14 cellular contexts compared by ENCODE assay signal in genomic region chr9:128114326-128115186, GRCh38. TPM values are rescaled to one million over a fixed set of nuclear protein-coding genes. Genes with fewer than 3 reads are reported as not detected.
DNase-seq lines count a peak whose midpoint lies in the region; ATAC-seq, FAIRE-seq and TF ChIP-seq lines count a peak whose summit lies in the region.
"Had no signal": no experiment of that assay in that cellular context is flagged by ENCODE, and none has a peak within 500 bp of the region (broad histone marks: within the 10 kb centered on the region; RNA-seq: fewer than 3 reads in every experiment).

No MANE protein-coding gene starts in this region.

- no peaks in the 10 kb centered on the region; the same call in 2 of the 3 replicates for H3K79me2 ChIP-seq in K562 (ENCODE audit: control insufficient read depth, insufficient read depth, low read length)

- CTCF ChIA-PET in K562 (lab: Yijun Ruan, JAX; ENCODE audit: low intra/inter-chr PET ratio) = no interaction called here

- no peak overlapping the region for H3K4me3 ChIP-seq in K562
- peak overlapping the region; percentile 75 to 84 for H3K4me3 ChIP-seq in mucosa of rectum (ENCODE audit: low read length in 2 of 2)
- H3K4me3 ChIP-seq: cardiac muscle cell had no signal

- H2AFZ ChIP-seq in K562 (ENCODE audit: low read depth, low read length) = peak overlapping the region; percentile 33

- peak overlapping the region; percentile 58 to 85 for H3K9ac ChIP-seq in K562 (ENCODE audit: insufficient read depth in 1 of 2, low read depth in 2 of 2, low read length in 2 of 2)
- H3K9ac ChIP-seq in mucosa of rectum (ENCODE audit: low read depth in 1 of 2, low read length in 2 of 2) = peak overlapping the region; percentile 94 to 96

- POLR2A ChIA-PET in K562 (lab: Yijun Ruan, JAX) = interaction anchor here (0.6 to 2.2 kb wide), 12 partner anchors 8 to 679 kb away, joined by 3 to 14 read pairs (median 4); no protein-coding TSS in a partner anchor

- TF ChIP-seq EP300 in K562 (IDR thresholded peaks at IDR 0.05; ENCODE audit: low read length) = no peak

- ATAC-seq in K562 (no peak), GM19467 (IDR thresholded peaks at IDR 0.05; ENCODE audit: unreplicated experiment) (no peak)
- ATAC-seq: activated CD8-positive, alpha-beta T cell treated with anti-CD3 and anti-CD28 coated beads, Interleukin-2, amount 10 ng/mL, durations not matched to agents 7 days and 5 days had no signal

- peak overlapping the region; percentile 30; the same call in 1 of the 2 replicates for H3K4me2 ChIP-seq in K562 (ENCODE audit: insufficient read depth, low read length)

- in situ Hi-C loops in K562 (cut with MboI) = loop anchor here (5.0 kb wide), 1 partner anchor 177 kb away; the partner anchor contains the start of gene DPM2

- no peaks in the 10 kb centered on the region for H4K20me1 ChIP-seq in K562 (replicated peaks; ENCODE audit: control insufficient read depth, insufficient read depth, low read length)

- peaks cover 0 to 6% (median 3%) of the 10 kb centered on the region in 3 donors for H3K27me3 Mint-ChIP-seq in CD14-positive monocyte (ENCODE audit: low read depth in 3 of 3)
- peaks cover 3% of the 10 kb centered on the region for H3K27me3 Mint-ChIP-seq in progenitor cell of endocrine pancreas

- TF ChIP-seq CTCF in CD14-positive monocyte (IDR thresholded peaks at IDR 0.05) (no peak), K562 (IDR thresholded peaks at IDR 0.05 in 2 of 3, conservative IDR thresholded peaks at IDR 0.05 in 1 of 3; ENCODE audit: insufficient read depth in 2 of 3, low read depth in 1 of 3, low read length in 3 of 3) (no peak), progenitor cell of endocrine pancreas (IDR thresholded peaks at IDR 0.05; ENCODE audit: unreplicated experiment) (no peak)

- H3K27me3 ChIP-seq in K562 (ENCODE audit: control insufficient read depth in 2 of 2, insufficient read depth in 2 of 2, low read length in 2 of 2) (no peaks in the 10 kb centered on the region), mucosa of rectum (ENCODE audit: control insufficient read depth in 2 of 2, insufficient read depth in 2 of 2, low read length in 2 of 2) (no peaks in the 10 kb centered on the region)
- H3K27me3 ChIP-seq: cardiac muscle cell had no signal

- TF ChIP-seq RAD21 in K562 (CRISPR knock-in tag; conservative IDR thresholded peaks at IDR 0.05 in 1 of 2, IDR thresholded peaks at IDR 0.05 in 1 of 2) = no peak

- 91% methylated on average over 29 of the region's 29 CpGs for WGBS in K562 (ENCODE audit: insufficient coverage, low coverage, missing lambda C conversion rate)

- H3K9me1 ChIP-seq in K562 (ENCODE audit: control insufficient read depth, insufficient read depth, low read length) = no peaks in the 10 kb centered on the region

- H3K4me3 Mint-ChIP-seq in CD14-positive monocyte = no peak overlapping the region
- no peak overlapping the region for H3K4me3 Mint-ChIP-seq in progenitor cell of endocrine pancreas (ENCODE audit: low read depth)
- H3K4me3 Mint-ChIP-seq: activated CD8-positive, alpha-beta T cell treated with anti-CD3 and anti-CD28 coated beads, Interleukin-2, amount 10 ng/mL, durations not matched to agents 7 days and 5 days; activated naive CD4-positive, alpha-beta T cell treated with anti-CD3 and anti-CD28 coated beads for 36 hours; T-helper 2 cell treated with Interferon-gamma antibody and Interleukin-4, amounts not matched to agents 5 μg/mL and 100 μg/mL, for 36 hours had no signal

- H3K27ac Mint-ChIP-seq in CD14-positive monocyte = peak overlapping the region in 3 of 7 donors; percentile 5 to 72 (median 30)
- H3K27ac Mint-ChIP-seq in progenitor cell of endocrine pancreas = no peak overlapping the region
- H3K27ac Mint-ChIP-seq: activated CD8-positive, alpha-beta T cell treated with anti-CD3 and anti-CD28 coated beads, Interleukin-2, amount 10 ng/mL, durations not matched to agents 7 days and 5 days; activated naive CD4-positive, alpha-beta T cell treated with anti-CD3 and anti-CD28 coated beads for 36 hours; T-helper 2 cell treated with Interferon-gamma antibody and Interleukin-4, amounts not matched to agents 5 μg/mL and 100 μg/mL, for 36 hours had no signal

- FAIRE-seq in K562 (lab: Jason Lieb, UNC) = no peak
- FAIRE-seq: RCC 7860 had no signal

- H3K4me1 ChIP-seq in K562 (replicated peaks in 1 of 2; ENCODE audit: control insufficient read depth in 2 of 2, insufficient read depth in 2 of 2, low read length in 2 of 2) (peaks cover 29 to 59% of the 10 kb centered on the region in 2 experiments; a peak in 4 of 5 replicates), mucosa of rectum (ENCODE audit: control insufficient read depth in 2 of 2, insufficient read depth in 2 of 2, low read length in 2 of 2) (peaks cover 31 to 59% of the 10 kb centered on the region in 2 donors)

- no peaks in the 10 kb centered on the region; the same call in 1 of the 2 replicates for H3K9me3 ChIP-seq in K562 (replicated peaks; ENCODE audit: control insufficient read depth, insufficient read depth, low read depth, low read length)
- H3K9me3 ChIP-seq in mucosa of rectum (ENCODE audit: control insufficient read depth in 2 of 2, low read length in 2 of 2) = no peaks in the 10 kb centered on the region

- intact Hi-C loops in CD14-positive monocyte (cut with micrococcal nuclease) (loop anchor here in 1 of 2 donors (5.0 kb wide), 1 partner anchor 172 kb away; no protein-coding TSS in a partner anchor), K562 (cut with micrococcal nuclease) (loop anchor here (5.0 kb wide), 3 partner anchors 32 to 77 kb away; partner anchors contain the start of genes NAIF1 and SLC25A25)

- peaks cover 0 to 2% (median 0%) of the 10 kb centered on the region in 7 donors for H3K9me3 Mint-ChIP-seq in CD14-positive monocyte
- H3K9me3 Mint-ChIP-seq in progenitor cell of endocrine pancreas (ENCODE audit: low read depth) = no peaks in the 10 kb centered on the region
- H3K9me3 Mint-ChIP-seq: activated naive CD4-positive, alpha-beta T cell treated with anti-CD3 and anti-CD28 coated beads for 36 hours; T-helper 2 cell treated with Interferon-gamma antibody and Interleukin-4, amounts not matched to agents 5 μg/mL and 100 μg/mL, for 36 hours had no signal

- H3K36me3 Mint-ChIP-seq in CD14-positive monocyte (peaks cover 12 to 19% of the 10 kb centered on the region in 2 donors), progenitor cell of endocrine pancreas (ENCODE audit: insufficient read depth) (peaks cover 3% of the 10 kb centered on the region)

- H3K36me3 ChIP-seq in K562 (ENCODE audit: control insufficient read depth, insufficient read depth, low read length) (peaks cover 34% of the 10 kb centered on the region; the same call in 2 of the 3 replicates), mucosa of rectum (ENCODE audit: control insufficient read depth in 2 of 2, insufficient read depth in 2 of 2, low read length in 2 of 2) (peaks cover 2 to 9% of the 10 kb centered on the region in 2 donors)
- H3K36me3 ChIP-seq: cardiac muscle cell had no signal

- DNase-seq in CD14-positive monocyte (ENCODE audit: low spot score) (peak; percentile 34), K562 (ENCODE audit: extremely low read depth in 1 of 4, low spot score in 3 of 4) (no peak), progenitor cell of endocrine pancreas (ENCODE audit: low spot score, unreplicated experiment) (no peak)
- no peak for DNase-seq in stimulated activated CD4-positive, alpha-beta T cell treated with anti-CD3 and anti-CD28 coated beads, Interleukin-4, amount 100 ng/mL, for 1 hour
- DNase-seq: activated CD8-positive, alpha-beta T cell treated with anti-CD3 and anti-CD28 coated beads, Interleukin-2, amount 10 ng/mL, durations not matched to agents 7 days and 5 days; activated naive CD4-positive, alpha-beta T cell treated with anti-CD3 and anti-CD28 coated beads for 36 hours; MV-4-11 had no signal

- H3K4me1 Mint-ChIP-seq in CD14-positive monocyte = peaks cover 15% of the 10 kb centered on the region
- H3K4me1 Mint-ChIP-seq in progenitor cell of endocrine pancreas (ENCODE audit: low read depth) = peaks cover 2% of the 10 kb centered on the region

- no TSS peak for BruUV-seq in K562 (replicated peaks; lab: Mats Ljungman, UMichigan)

- H3K27ac ChIP-seq in K562 (ENCODE audit: extremely low read depth, low read depth, low read length) (peak overlapping the region; percentile 76), mucosa of rectum (ENCODE audit: low read depth in 2 of 2, low read length in 2 of 2) (peak overlapping the region; percentile 98)
- H3K27ac ChIP-seq: cardiac muscle cell had no signal

- TF ChIP-seq POLR2A in K562 (conservative IDR thresholded peaks at IDR 0.05) = no peak

RNA-seq across cellular contexts. Expression of gene PTGES2, which starts 13.0 kb away (rescaled TPM):
- polyA plus RNA-seq in CD14-positive monocyte (10 to 100 TPM; 42.0 to 49.4 TPM), K562 (2011; rRNA removed) (90.1 and 106 TPM in 2 replicates), K562 (2014; fragmentation: Illumina TruSeq; extraction: Trizol) (89.2 and 128 TPM in 2 replicates), K562 (2014; fragmentation: Nextera tagmentation; extraction: Ambion mirVana) (1 to 10 TPM; 2.4 to 6.2 TPM), K562 (2014; rRNA removed) (128 and 149 TPM in 2 replicates)
- total RNA-seq in K562 (2011; cell fraction: chromatin; rRNA removed; ENCODE audit: low replicate concordance) = 91.2 and 285 TPM in 2 replicates
- total RNA-seq in K562 (2011; cell fraction: nucleolus; rRNA removed) = 223 and 287 TPM in 2 replicates
- total RNA-seq in K562 (2011; cell fraction: nucleoplasm; rRNA removed) = 132 and 134 TPM in 2 replicates
- total RNA-seq in K562 (2014; rRNA removed) (196 and 257 TPM in 2 replicates), K562 (2014; rRNA removed; fragmentation: Illumina TruSeq; extraction: Trizol) (34.3 and 50.3 TPM in 2 replicates), K562 (2015; rRNA removed; fragmentation: Illumina TruSeq; extraction: Trizol) (98.9 and 102 TPM in 2 replicates), K562 (2021) (135 and 137 TPM in 2 replicates), progenitor cell of endocrine pancreas (60.4 and 61.5 TPM in 2 replicates)
- polyA plus RNA-seq in K562 (2011; cell fraction: cytosol; rRNA removed) = 92.2 and 177 TPM in 2 replicates
- polyA plus RNA-seq in K562 (2011; cell fraction: nucleus; rRNA removed) = 244 and 370 TPM in 2 replicates
- polyA plus RNA-seq in K562 (2012) = 94.0 and 96.2 TPM in 2 replicates
- 49.5 and 74.8 TPM in 2 replicates for polyA minus RNA-seq in K562 (2011; rRNA and poly(A)+ RNA removed)
- polyA minus RNA-seq in K562 (2011; cell fraction: cytosol; rRNA and poly(A)+ RNA removed) = 57.2 and 75.5 TPM in 2 replicates
- 73.1 and 77.3 TPM in 2 replicates for polyA minus RNA-seq in K562 (2011; cell fraction: nucleus; rRNA and poly(A)+ RNA removed)

RNA-seq across cellular contexts. Expression of gene LCN2, which starts 34.7 kb away (rescaled TPM):
- polyA plus RNA-seq in CD14-positive monocyte (under 1 TPM in 1 of 2 donors, not detected in 1; 0.83 TPM), K562 (2011; rRNA removed) (0.60 and 1.2 TPM in 2 replicates), K562 (2014; fragmentation: Illumina TruSeq; extraction: Trizol) (0.22 and 1.0 TPM in 2 replicates), K562 (2014; fragmentation: Nextera tagmentation; extraction: Ambion mirVana) (under 1 TPM; 0.10 to 0.11 TPM), K562 (2014; rRNA removed) (0.21 and 0.65 TPM in 2 replicates)
- total RNA-seq in K562 (2011; cell fraction: chromatin; rRNA removed; ENCODE audit: low replicate concordance) = 0.58 and 2.0 TPM in 2 replicates
- 1.1 and 1.3 TPM in 2 replicates for total RNA-seq in K562 (2011; cell fraction: nucleolus; rRNA removed)
- total RNA-seq in K562 (2011; cell fraction: nucleoplasm; rRNA removed) = 1.7 TPM in 1 of 2 replicates, not detected in the other
- total RNA-seq in K562 (2014; rRNA removed) (0.20 and 0.54 TPM in 2 replicates), K562 (2014; rRNA removed; fragmentation: Illumina TruSeq; extraction: Trizol) (0.47 TPM in 1 of 2 replicates, not detected in the other), K562 (2015; rRNA removed; fragmentation: Illumina TruSeq; extraction: Trizol) (not detected in 2 replicates), K562 (2021) (0.40 and 0.72 TPM in 2 replicates), progenitor cell of endocrine pancreas (not detected in 2 replicates)
- polyA plus RNA-seq in K562 (2011; cell fraction: cytosol; rRNA removed) = 0.40 and 0.69 TPM in 2 replicates
- polyA plus RNA-seq in K562 (2011; cell fraction: nucleus; rRNA removed) = 3.3 and 4.8 TPM in 2 replicates
- polyA plus RNA-seq in K562 (2012) = 0.16 and 0.37 TPM in 2 replicates
- 1.2 and 1.4 TPM in 2 replicates for polyA minus RNA-seq in K562 (2011; rRNA and poly(A)+ RNA removed)
- polyA minus RNA-seq in K562 (2011; cell fraction: cytosol; rRNA and poly(A)+ RNA removed) = not detected in 2 replicates
- not detected in 2 replicates for polyA minus RNA-seq in K562 (2011; cell fraction: nucleus; rRNA and poly(A)+ RNA removed)
- total RNA-seq: activated CD8-positive, alpha-beta T cell treated with anti-CD3 and anti-CD28 coated beads, Interleukin-2, amount 10 ng/mL, durations not matched to agents 7 days and 5 days; activated naive CD4-positive, alpha-beta T cell treated with anti-CD3 and anti-CD28 coated beads for 36 hours; cardiac muscle cell; NCI-H460 had no signal
- polyA plus RNA-seq: AG04450, cardiac muscle cell had no signal

RNA-seq across cellular contexts. Expression of gene BBLN, which starts 45.5 kb away (rescaled TPM):
- polyA plus RNA-seq in CD14-positive monocyte (10 to 100 TPM; 51.5 to 54.5 TPM), K562 (2011; rRNA removed) (87.1 and 125 TPM in 2 replicates), K562 (2014; fragmentation: Illumina TruSeq; extraction: Trizol) (30.1 and 181 TPM in 2 replicates), K562 (2014; fragmentation: Nextera tagmentation; extraction: Ambion mirVana) (10 to 100 TPM in 1 of 2 experiments, 1 to 10 TPM in 1; 4.2 to 13.7 TPM), K562 (2014; rRNA removed) (191 and 213 TPM in 2 replicates)
- 24.5 and 53.9 TPM in 2 replicates for total RNA-seq in K562 (2011; cell fraction: chromatin; rRNA removed; ENCODE audit: low replicate concordance)
- 72.0 and 78.0 TPM in 2 replicates for total RNA-seq in K562 (2011; cell fraction: nucleolus; rRNA removed)
- total RNA-seq in K562 (2011; cell fraction: nucleoplasm; rRNA removed) = 65.8 and 106 TPM in 2 replicates
- total RNA-seq in K562 (2014; rRNA removed) (331 and 433 TPM in 2 replicates), K562 (2014; rRNA removed; fragmentation: Illumina TruSeq; extraction: Trizol) (11.5 and 11.9 TPM in 2 replicates), K562 (2015; rRNA removed; fragmentation: Illumina TruSeq; extraction: Trizol) (109 and 123 TPM in 2 replicates), K562 (2021) (172 and 177 TPM in 2 replicates), progenitor cell of endocrine pancreas (57.3 and 62.5 TPM in 2 replicates)
- 256 and 738 TPM in 2 replicates for polyA plus RNA-seq in K562 (2011; cell fraction: cytosol; rRNA removed)
- 139 and 249 TPM in 2 replicates for polyA plus RNA-seq in K562 (2011; cell fraction: nucleus; rRNA removed)
- 180 and 393 TPM in 2 replicates for polyA plus RNA-seq in K562 (2012)
- 19.8 and 21.1 TPM in 2 replicates for polyA minus RNA-seq in K562 (2011; rRNA and poly(A)+ RNA removed)
- 74.5 and 112 TPM in 2 replicates for polyA minus RNA-seq in K562 (2011; cell fraction: cytosol; rRNA and poly(A)+ RNA removed)
- 29.6 and 47.0 TPM in 2 replicates for polyA minus RNA-seq in K562 (2011; cell fraction: nucleus; rRNA and poly(A)+ RNA removed)

RNA-seq across cellular contexts. Expression of gene SLC25A25, which starts 46.5 kb away (rescaled TPM):
- 1 to 10 TPM; 5.1 to 6.3 TPM for polyA plus RNA-seq in CD14-positive monocyte
- total RNA-seq in K562 (2011; cell fraction: chromatin; rRNA removed; ENCODE audit: low replicate concordance) = 56.5 and 74.4 TPM in 2 replicates
- 41.5 and 42.5 TPM in 2 replicates for total RNA-seq in K562 (2011; cell fraction: nucleolus; rRNA removed)
- total RNA-seq in K562 (2011; cell fraction: nucleoplasm; rRNA removed) = 26.8 and 33.4 TPM in 2 replicates
- 35.9 and 39.5 TPM in 2 replicates for total RNA-seq in K562 (2014; rRNA removed)
- 19.0 and 19.3 TPM in 2 replicates for total RNA-seq in K562 (2014; rRNA removed; fragmentation: Illumina TruSeq; extraction: Trizol)
- 23.2 and 25.1 TPM in 2 replicates for total RNA-seq in K562 (2015; rRNA removed; fragmentation: Illumina TruSeq; extraction: Trizol)
- total RNA-seq in K562 (2021) = 30.1 and 30.7 TPM in 2 replicates
- polyA plus RNA-seq in K562 (2011; rRNA removed) = 21.7 and 26.7 TPM in 2 replicates
- polyA plus RNA-seq in K562 (2011; cell fraction: cytosol; rRNA removed) = 20.4 and 25.8 TPM in 2 replicates
- polyA plus RNA-seq in K562 (2011; cell fraction: nucleus; rRNA removed) = 29.9 and 44.4 TPM in 2 replicates
- polyA plus RNA-seq in K562 (2012) = 20.5 and 23.5 TPM in 2 replicates
- polyA plus RNA-seq in K562 (2014; fragmentation: Illumina TruSeq; extraction: Trizol) = 18.7 and 25.2 TPM in 2 replicates
- under 1 TPM; 0.07 to 0.10 TPM for polyA plus RNA-seq in K562 (2014; fragmentation: Nextera tagmentation; extraction: Ambion mirVana)
- polyA plus RNA-seq in K562 (2014; rRNA removed) = 27.2 and 31.0 TPM in 2 replicates
- polyA minus RNA-seq in K562 (2011; rRNA and poly(A)+ RNA removed) = 21.0 and 28.2 TPM in 2 replicates
- polyA minus RNA-seq in K562 (2011; cell fraction: cytosol; rRNA and poly(A)+ RNA removed) = 14.7 and 16.8 TPM in 2 replicates
- 14.8 and 20.9 TPM in 2 replicates for polyA minus RNA-seq in K562 (2011; cell fraction: nucleus; rRNA and poly(A)+ RNA removed)
- total RNA-seq in progenitor cell of endocrine pancreas = 9.7 and 10.0 TPM in 2 replicates

RNA-seq across cellular contexts. Expression of gene NAIF1, which starts 47.4 kb away (rescaled TPM):
- polyA plus RNA-seq in CD14-positive monocyte (1 to 10 TPM; 4.6 to 5.6 TPM), K562 (2011; rRNA removed) (17.2 and 21.5 TPM in 2 replicates), K562 (2014; fragmentation: Illumina TruSeq; extraction: Trizol) (16.3 and 16.9 TPM in 2 replicates), K562 (2014; fragmentation: Nextera tagmentation; extraction: Ambion mirVana) (1 to 10 TPM; 4.8 to 5.3 TPM), K562 (2014; rRNA removed) (17.7 and 17.8 TPM in 2 replicates)
- total RNA-seq in K562 (2011; cell fraction: chromatin; rRNA removed; ENCODE audit: low replicate concordance) = 14.2 and 31.0 TPM in 2 replicates
- total RNA-seq in K562 (2011; cell fraction: nucleolus; rRNA removed) = 27.1 and 29.7 TPM in 2 replicates
- total RNA-seq in K562 (2011; cell fraction: nucleoplasm; rRNA removed) = 19.1 and 19.8 TPM in 2 replicates
- total RNA-seq in K562 (2014; rRNA removed) (21.3 and 27.6 TPM in 2 replicates), K562 (2014; rRNA removed; fragmentation: Illumina TruSeq; extraction: Trizol) (15.8 and 16.2 TPM in 2 replicates), K562 (2015; rRNA removed; fragmentation: Illumina TruSeq; extraction: Trizol) (15.9 and 17.4 TPM in 2 replicates), K562 (2021) (23.1 and 26.6 TPM in 2 replicates), progenitor cell of endocrine pancreas (9.6 and 10.8 TPM in 2 replicates)
- polyA plus RNA-seq in K562 (2011; cell fraction: cytosol; rRNA removed) = 24.4 and 26.5 TPM in 2 replicates
- 17.1 and 20.0 TPM in 2 replicates for polyA plus RNA-seq in K562 (2011; cell fraction: nucleus; rRNA removed)
- polyA plus RNA-seq in K562 (2012) = 16.5 and 19.9 TPM in 2 replicates
- polyA minus RNA-seq in K562 (2011; rRNA and poly(A)+ RNA removed) = 14.9 and 19.6 TPM in 2 replicates
- polyA minus RNA-seq in K562 (2011; cell fraction: cytosol; rRNA and poly(A)+ RNA removed) = 14.2 and 26.5 TPM in 2 replicates
- polyA minus RNA-seq in K562 (2011; cell fraction: nucleus; rRNA and poly(A)+ RNA removed) = 6.3 and 7.7 TPM in 2 replicates
